ENCODE assay signal across 8 cellular contexts in the genomic region with DNA sequence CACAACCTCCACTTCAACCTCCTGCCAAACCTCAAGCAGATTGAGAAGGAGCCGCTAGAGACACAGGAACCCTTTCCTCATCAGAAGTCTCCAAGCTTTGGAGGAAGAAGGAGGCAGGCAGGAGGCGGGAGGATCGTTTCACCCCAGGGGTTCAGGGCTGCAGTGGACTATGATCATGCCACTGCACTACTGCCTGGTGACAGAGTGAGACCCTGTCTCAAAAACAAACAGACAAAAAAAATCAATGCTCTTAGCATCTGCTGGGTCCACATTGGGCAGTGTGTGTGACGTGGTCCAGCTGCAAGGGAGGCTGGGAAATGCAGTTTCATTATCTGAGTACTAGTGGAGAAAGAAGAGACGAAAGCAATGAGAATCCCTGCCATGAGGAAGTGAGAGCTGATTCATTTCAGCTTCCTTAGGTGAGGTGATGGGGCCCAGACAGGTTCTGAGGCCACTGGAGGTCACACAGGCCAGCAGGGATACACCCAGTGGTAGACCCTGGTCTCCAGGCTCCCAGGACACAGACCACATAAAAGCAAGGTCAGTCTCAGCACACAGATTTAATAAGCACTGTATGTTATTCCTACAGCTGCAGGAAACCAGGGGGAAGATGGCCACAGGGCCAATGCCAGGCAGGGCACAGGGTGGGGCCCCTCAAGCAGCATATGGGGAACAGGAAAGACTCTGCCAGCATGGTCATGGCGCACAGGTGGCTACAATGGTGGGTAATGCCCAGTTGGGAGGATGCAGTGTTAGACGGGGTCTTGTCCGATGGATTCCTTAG. TPM values are rescaled to one million over a fixed set of nuclear protein-coding genes. Genes with fewer than 3 reads are reported as not detected.
DNase-seq lines count a peak whose midpoint lies in the region; ATAC-seq and TF ChIP-seq lines count a peak whose summit lies in the region.
"Had no signal": no experiment of that assay in that cellular context is flagged by ENCODE, and none has a peak within 500 bp of the region (broad histone marks: within the 10 kb centered on the region; RNA-seq: fewer than 3 reads in every experiment).

No MANE protein-coding gene starts in this region.

- H3K36me3 ChIP-seq in left lung: no peaks in the 10 kb centered on the region

- peaks cover 6 to 11% (median 11%) of the 10 kb centered on the region in 3 donors for H3K4me1 Mint-ChIP-seq in naive B cell

- H3K9me3 ChIP-seq in left lung: no peaks in the 10 kb centered on the region

- H3K27me3 Mint-ChIP-seq in naive B cell: peaks cover 8 to 43% (median 35%) of the 10 kb centered on the region in 3 donors

- H3K27ac ChIP-seq in left lung: no peak overlapping the region

- H3K4me1 ChIP-seq in left lung: peaks cover 0 to 11% of the 10 kb centered on the region in 2 donors

- peak overlapping the region in 1 of 8 donors; percentile 12 for H3K4me3 Mint-ChIP-seq in naive B cell

- intact Hi-C loops in left lung (cut with DNase I): no loop called here

- peaks cover 0 to 2% of the 10 kb centered on the region in 2 donors for H3K36me3 Mint-ChIP-seq in naive B cell

- H3K9me3 Mint-ChIP-seq in naive B cell: peaks cover 0 to 5% (median under 1%) of the 10 kb centered on the region in 7 donors

- H3K4me3 ChIP-seq in left lung: no peak overlapping the region

- no peak for TF ChIP-seq CTCF in left lung (IDR thresholded peaks at IDR 0.05)

- peaks cover 26 to 72% of the 10 kb centered on the region in 2 donors for H3K27me3 ChIP-seq in left lung

- ATAC-seq in GM19035 (IDR thresholded peaks at IDR 0.05; ENCODE audit: unreplicated experiment) (peak; percentile 92), HG02623 (IDR thresholded peaks at IDR 0.05; ENCODE audit: unreplicated experiment) (peak; percentile 84), naive B cell (ENCODE audit: low read depth in 2 of 2) (peak; percentile 41 to 59), left lung (no peak)

- DNase-seq in NAMALWA (ENCODE audit: low spot score) (peak; percentile 63), naive B cell (no peak), putamen (ENCODE audit: low spot score) (no peak), left lung (no peak), iPS-NIHi11 (ENCODE audit: low spot score) (no peak)

- H3K27ac Mint-ChIP-seq in naive B cell: no peak overlapping the region

RNA-seq across cellular contexts. Expression of gene GFRA4, which starts 4.3 kb away (rescaled TPM):
- polyA plus RNA-seq in naive B cell (ENCODE audit: low read depth in 6 of 6): not detected
- total RNA-seq in left lung: not detected
- total RNA-seq: subcutaneous adipose tissue had no signal

RNA-seq across cellular contexts. Expression of gene ADAM33, which starts 22.9 kb away (rescaled TPM):
- polyA plus RNA-seq in naive B cell (ENCODE audit: low read depth in 6 of 6): not detected
- 10 to 100 TPM; 15.4 to 16.5 TPM for total RNA-seq in left lung

RNA-seq across cellular contexts. Expression of gene SIGLEC1, which starts 53.5 kb away (rescaled TPM):
- not detected for polyA plus RNA-seq in naive B cell (ENCODE audit: low read depth in 6 of 6)
- total RNA-seq in left lung: 10 to 100 TPM; 22.8 to 45.8 TPM
